12 cellular contexts compared by ENCODE assay signal in the genomic region with DNA sequence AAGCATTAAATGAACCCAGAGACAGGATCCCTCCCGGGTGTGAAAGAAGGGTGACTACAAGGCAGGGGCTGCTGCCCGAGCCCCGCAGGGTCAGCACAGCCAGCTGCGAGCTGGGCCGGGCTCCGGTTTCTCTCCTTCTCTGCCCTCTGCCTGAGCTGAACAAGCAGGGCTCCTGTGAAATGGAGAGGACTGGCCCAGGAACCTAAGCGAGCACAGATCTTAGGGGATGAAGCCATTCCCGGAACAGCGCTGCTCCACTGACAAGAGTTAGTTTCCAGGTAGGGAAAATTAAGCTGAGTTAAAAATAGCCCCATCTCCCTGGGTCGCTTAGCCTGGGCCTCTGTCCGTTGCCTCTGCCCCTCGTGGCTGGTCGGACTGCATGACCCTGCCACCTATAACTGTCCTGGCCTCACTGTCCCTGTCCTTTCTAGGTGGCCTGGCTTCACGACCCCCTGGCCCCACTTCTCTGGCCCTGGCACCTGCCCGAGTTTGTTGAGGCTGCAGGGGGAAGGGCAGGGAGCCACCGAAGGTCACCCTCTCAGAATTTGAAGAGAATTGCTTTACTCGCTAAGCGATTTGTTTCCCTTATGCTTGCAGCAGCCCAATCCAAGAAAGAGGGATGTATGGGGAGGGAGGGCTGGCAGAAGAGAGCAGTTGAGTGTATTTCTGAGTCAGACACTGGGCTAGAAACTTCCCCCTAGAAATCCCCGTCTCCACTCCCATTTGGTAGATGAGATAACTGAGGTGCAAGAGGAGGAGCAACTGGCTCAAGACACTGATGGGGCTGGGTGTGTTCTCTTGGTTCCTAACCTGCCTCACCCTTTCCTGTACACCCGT. TPM values are rescaled to one million over a fixed set of nuclear protein-coding genes. Genes with fewer than 3 reads are reported as not detected.
A peak's percentile ranks its signal among the peaks of the same experiment; 100 is the strongest.
DNase-seq lines count a peak whose midpoint lies in the region; ATAC-seq, FAIRE-seq and TF ChIP-seq lines count a peak whose summit lies in the region.
"Had no signal": no experiment of that assay in that cellular context is flagged by ENCODE, and none has a peak within 500 bp of the region (broad histone marks: within the 10 kb centered on the region; RNA-seq: fewer than 3 reads in every experiment).

No MANE protein-coding gene starts in this region.

- H3K36me3 Mint-ChIP-seq in chondrocyte (ENCODE audit: low read depth) (no peaks in the 10 kb centered on the region), progenitor cell of endocrine pancreas (ENCODE audit: insufficient read depth) (no peaks in the 10 kb centered on the region)

- peak overlapping the region; percentile 85 for H3K27ac Mint-ChIP-seq in chondrocyte (ENCODE audit: unreplicated experiment)
- H3K27ac Mint-ChIP-seq in progenitor cell of endocrine pancreas = peak overlapping the region; percentile 7

- DNase-seq in GM12892 (ENCODE audit: insufficient read length) (peak; percentile 62), chondrocyte (ENCODE audit: low spot score) (peak; percentile 57), progenitor cell of endocrine pancreas (ENCODE audit: low spot score, unreplicated experiment) (no peak), NCI-H82 (lab: John Stamatoyannopoulos, UW) (no peak), NCI-H1105 (lab: John Stamatoyannopoulos, UW) (no peak)
- DNase-seq: activated CD4-positive, alpha-beta T cell treated with anti-CD3 and anti-CD28 coated beads, Interleukin-2, amount 50 U/mL, for 1 hour; HCEC 1CT; NCI-H774; transverse colon had no signal

- peaks cover 68% of the 10 kb centered on the region for H3K4me1 Mint-ChIP-seq in chondrocyte (ENCODE audit: low read depth)
- peaks cover 14% of the 10 kb centered on the region for H3K4me1 Mint-ChIP-seq in progenitor cell of endocrine pancreas (ENCODE audit: low read depth)

- H3K27me3 Mint-ChIP-seq in chondrocyte (ENCODE audit: low read depth) (no peaks in the 10 kb centered on the region), progenitor cell of endocrine pancreas (peaks cover 17% of the 10 kb centered on the region)

- H3K9me3 Mint-ChIP-seq in chondrocyte (ENCODE audit: low read depth) (no peaks in the 10 kb centered on the region), progenitor cell of endocrine pancreas (ENCODE audit: low read depth) (no peaks in the 10 kb centered on the region)

- ATAC-seq in HG03520 (IDR thresholded peaks at IDR 0.05; ENCODE audit: unreplicated experiment) (peak; percentile 40), HG03045 (IDR thresholded peaks at IDR 0.05; ENCODE audit: unreplicated experiment) (no peak), GM21529 (IDR thresholded peaks at IDR 0.05; ENCODE audit: unreplicated experiment) (no peak)

- TF ChIP-seq CTCF in chondrocyte (IDR thresholded peaks at IDR 0.05) (no peak), progenitor cell of endocrine pancreas (IDR thresholded peaks at IDR 0.05; ENCODE audit: unreplicated experiment) (no peak)

- H3K4me3 Mint-ChIP-seq in chondrocyte (ENCODE audit: unreplicated experiment) = peak overlapping the region; percentile 53
- no peak overlapping the region for H3K4me3 Mint-ChIP-seq in progenitor cell of endocrine pancreas (ENCODE audit: low read depth)

- FAIRE-seq in GM12892 (lab: Jason Lieb, UNC) = peak; percentile 78

- peak; percentile 29; the same call in 1 of the 2 replicates for TF ChIP-seq POLR2A in GM12892 (IDR thresholded peaks at IDR 0.05; ENCODE audit: low read depth, low read length)

RNA-seq across cellular contexts. Expression of gene EDN2, which starts 2.6 kb away (rescaled TPM):
- 0.51 TPM for polyA plus RNA-seq in GM12892 (2012; ENCODE audit: missing spikeins)
- total RNA-seq in chondrocyte (0.38 to 4.2 TPM (median 0.80 TPM) in 3 replicates), progenitor cell of endocrine pancreas (not detected in 2 replicates)

Comparison
In these comparisons a context has a peak if more than half of its experiments do, and no peak if none do; other contexts are left out.
1. DNase-seq: peak in GM12892 (single experiment) and chondrocyte (single experiment); none in progenitor cell of endocrine pancreas (single experiment), NCI-H82 (single experiment) and NCI-H1105 (single experiment).